ENCODE assay signal across 36 cellular contexts in genomic region chr3:35487396-35487795, GRCh38.
"Had no signal": no experiment of that assay in that cellular context is flagged by ENCODE, and none has a peak within 500 bp of the region (broad histone marks: within the 10 kb centered on the region; RNA-seq: fewer than 3 reads in every experiment).

No MANE protein-coding gene starts in this region.

- H3K4me3 ChIP-seq: adrenal gland, body of pancreas, breast epithelium, esophagus muscularis mucosa, gastrocnemius medialis had no signal

- DNase-seq: activated B cell treated with CpG ODN at 0.5 μM for 24 hours; activated CD4-positive, alpha-beta T cell treated with anti-CD3 and anti-CD28 coated beads for 48 hours; activated CD4-positive, alpha-beta T cell treated with anti-CD3 and anti-CD28 coated beads, Interleukin-2, amount 50 U/mL, for 1 hour; activated CD4-positive, alpha-beta T cell treated with anti-CD3 and anti-CD28 coated beads, Interleukin-2, amount 50 U/mL, for 48 hours; activated CD8-positive, alpha-beta memory T cell treated with anti-CD3 and anti-CD28 coated beads for 24 hours; activated CD8-positive, alpha-beta memory T cell treated with anti-CD3 and anti-CD28 coated beads, Interleukin-2, amount 50 U/mL, for 4 hours; activated CD8-positive, alpha-beta T cell treated with anti-CD3 and anti-CD28 coated beads for 36 hours; activated effector memory CD4-positive, alpha-beta T cell treated with anti-CD3 and anti-CD28 coated beads, Interleukin-2, amount 50 U/mL, for 16 hours; activated naive CD4-positive, alpha-beta T cell treated with anti-CD3 and anti-CD28 coated beads for 36 hours; activated naive CD8-positive, alpha-beta T cell treated with anti-CD3 and anti-CD28 coated beads for 36 hours; activated naive CD8-positive, alpha-beta T cell treated with anti-CD3 and anti-CD28 coated beads, Interleukin-2, amount 50 U/mL, for 24 hours; activated T-cell treated with anti-CD3 and anti-CD28 coated beads, Interleukin-2, amount 50 U/mL, for 1 hour; activated T-cell treated with anti-CD3 and anti-CD28 coated beads, Interleukin-2, amount 50 U/mL, for 48 hours; adrenal gland; amygdala; aorta; body of pancreas; caudate nucleus; cortex of kidney; dermis blood vessel endothelial cell; effector CD4-positive, alpha-beta T cell; effector memory CD8-positive, alpha-beta T cell; erythroblast; foreskin keratinocyte; gastrocnemius medialis; T-helper 1 cell; T-helper 17 cell; T1000; WERI-Rb-1 had no signal

- H3K36me3 ChIP-seq: adrenal gland, breast epithelium, esophagus muscularis mucosa, gastrocnemius medialis, WERI-Rb-1 had no signal

- H3K27me3 Mint-ChIP-seq: activated B cell treated with CpG ODN at 0.5 μM for 24 hours; activated naive CD4-positive, alpha-beta T cell treated with anti-CD3 and anti-CD28 coated beads, Interleukin-2, amount 50 U/mL, for 24 hours; activated naive CD8-positive, alpha-beta T cell treated with anti-CD3 and anti-CD28 coated beads for 36 hours; activated naive CD8-positive, alpha-beta T cell treated with anti-CD3 and anti-CD28 coated beads, Interleukin-2, amount 50 U/mL, for 24 hours; effector memory CD8-positive, alpha-beta T cell; T-helper 17 cell had no signal

- H3K27ac ChIP-seq: adrenal gland, body of pancreas, breast epithelium, esophagus muscularis mucosa, foreskin keratinocyte, gastrocnemius medialis, WERI-Rb-1 had no signal

- H3K27ac Mint-ChIP-seq: activated B cell treated with CpG ODN at 0.5 μM for 24 hours; activated CD8-positive, alpha-beta T cell treated with anti-CD3 and anti-CD28 coated beads for 36 hours; activated naive CD4-positive, alpha-beta T cell treated with anti-CD3 and anti-CD28 coated beads for 36 hours; activated naive CD4-positive, alpha-beta T cell treated with anti-CD3 and anti-CD28 coated beads, Interleukin-2, amount 50 U/mL, for 24 hours; activated naive CD8-positive, alpha-beta T cell treated with anti-CD3 and anti-CD28 coated beads for 36 hours; activated naive CD8-positive, alpha-beta T cell treated with anti-CD3 and anti-CD28 coated beads, Interleukin-2, amount 50 U/mL, for 24 hours; activated T-helper 1 cell treated with anti-CD3 and anti-CD28 coated beads, Interleukin-12 subunit alpha, Interleukin-12 subunit beta, Interleukin-2, Interleukin-4 antibody, amounts not matched to agents 30 ng/mL and 10 ng/mL and 1 ng/mL, durations not matched to agents 14 hours and 24 hours and 36 hours; activated T-helper 2 cell treated with anti-CD3 and anti-CD28 coated beads, Interferon-gamma antibody, Interleukin-2, Interleukin-4, amounts not matched to agents 10 μg/mL and 5 μg/mL and 100 μg/mL, durations not matched to agents 14 hours and 24 hours and 36 hours; effector memory CD8-positive, alpha-beta T cell; T-helper 17 cell; T-helper 2 cell treated with Interferon-gamma antibody and Interleukin-4, amounts not matched to agents 5 μg/mL and 100 μg/mL, for 36 hours had no signal

- H3K36me3 Mint-ChIP-seq: activated naive CD4-positive, alpha-beta T cell treated with anti-CD3 and anti-CD28 coated beads, Interleukin-2, amount 50 U/mL, for 24 hours; activated naive CD8-positive, alpha-beta T cell treated with anti-CD3 and anti-CD28 coated beads for 36 hours had no signal

- H3K9me3 Mint-ChIP-seq: activated B cell treated with CpG ODN at 0.5 μM for 24 hours; activated CD8-positive, alpha-beta T cell treated with anti-CD3 and anti-CD28 coated beads for 36 hours; activated naive CD8-positive, alpha-beta T cell treated with anti-CD3 and anti-CD28 coated beads for 36 hours; activated naive CD8-positive, alpha-beta T cell treated with anti-CD3 and anti-CD28 coated beads, Interleukin-2, amount 50 U/mL, for 24 hours; activated T-helper 1 cell treated with anti-CD3 and anti-CD28 coated beads, Interleukin-12 subunit alpha, Interleukin-12 subunit beta, Interleukin-2, Interleukin-4 antibody, amounts not matched to agents 30 ng/mL and 10 ng/mL and 1 ng/mL, durations not matched to agents 14 hours and 24 hours and 36 hours; activated T-helper 2 cell treated with anti-CD3 and anti-CD28 coated beads, Interferon-gamma antibody, Interleukin-2, Interleukin-4, amounts not matched to agents 10 μg/mL and 5 μg/mL and 100 μg/mL, durations not matched to agents 14 hours and 24 hours and 36 hours; T-helper 2 cell treated with Interferon-gamma antibody and Interleukin-4, amounts not matched to agents 5 μg/mL and 100 μg/mL, for 36 hours had no signal

- ATAC-seq: activated CD4-positive, CD25-positive, alpha-beta regulatory T cell treated with anti-CD3 and anti-CD28 coated beads, Interleukin-2, amount 50 U/mL, for 24 hours; activated CD8-positive, alpha-beta T cell treated with anti-CD3 and anti-CD28 coated beads for 36 hours; activated naive CD8-positive, alpha-beta T cell treated with anti-CD3 and anti-CD28 coated beads, Interleukin-2, amount 50 U/mL, for 24 hours; body of pancreas; effector memory CD8-positive, alpha-beta T cell; foreskin keratinocyte; gastrocnemius medialis; T-helper 17 cell had no signal

- H3K4me3 Mint-ChIP-seq: activated B cell treated with CpG ODN at 0.5 μM for 24 hours; activated CD8-positive, alpha-beta T cell treated with anti-CD3 and anti-CD28 coated beads for 36 hours; activated naive CD4-positive, alpha-beta T cell treated with anti-CD3 and anti-CD28 coated beads for 36 hours; activated naive CD4-positive, alpha-beta T cell treated with anti-CD3 and anti-CD28 coated beads, Interleukin-2, amount 50 U/mL, for 24 hours; activated naive CD8-positive, alpha-beta T cell treated with anti-CD3 and anti-CD28 coated beads for 36 hours; activated naive CD8-positive, alpha-beta T cell treated with anti-CD3 and anti-CD28 coated beads, Interleukin-2, amount 50 U/mL, for 24 hours; activated T-helper 1 cell treated with anti-CD3 and anti-CD28 coated beads, Interleukin-12 subunit alpha, Interleukin-12 subunit beta, Interleukin-2, Interleukin-4 antibody, amounts not matched to agents 30 ng/mL and 10 ng/mL and 1 ng/mL, durations not matched to agents 14 hours and 24 hours and 36 hours; effector memory CD8-positive, alpha-beta T cell; T-helper 17 cell; T-helper 2 cell treated with Interferon-gamma antibody and Interleukin-4, amounts not matched to agents 5 μg/mL and 100 μg/mL, for 36 hours had no signal

- H3K27me3 ChIP-seq: adrenal gland, body of pancreas, breast epithelium, esophagus muscularis mucosa, foreskin keratinocyte, gastrocnemius medialis had no signal

- H3K9me3 ChIP-seq: adrenal gland, body of pancreas, breast epithelium, esophagus muscularis mucosa, gastrocnemius medialis had no signal

- H3K4me1 ChIP-seq: adrenal gland, body of pancreas, breast epithelium, esophagus muscularis mucosa, foreskin keratinocyte, gastrocnemius medialis had no signal

- H3K4me1 Mint-ChIP-seq: activated B cell treated with CpG ODN at 0.5 μM for 24 hours; activated naive CD4-positive, alpha-beta T cell treated with anti-CD3 and anti-CD28 coated beads, Interleukin-2, amount 50 U/mL, for 24 hours; activated naive CD8-positive, alpha-beta T cell treated with anti-CD3 and anti-CD28 coated beads for 36 hours; activated naive CD8-positive, alpha-beta T cell treated with anti-CD3 and anti-CD28 coated beads, Interleukin-2, amount 50 U/mL, for 24 hours; T-helper 17 cell had no signal
